ENCODE assay signal across 9 cellular contexts in genomic region chr4:86972997-86973396, GRCh38. TPM values are rescaled to one million over a fixed set of nuclear protein-coding genes. Genes with fewer than 3 reads are reported as not detected.
DNase-seq lines count a peak whose midpoint lies in the region; ATAC-seq, FAIRE-seq and TF ChIP-seq lines count a peak whose summit lies in the region.
"Had no signal": no experiment of that assay in that cellular context is flagged by ENCODE, and none has a peak within 500 bp of the region (broad histone marks: within the 10 kb centered on the region; RNA-seq: fewer than 3 reads in every experiment).

No MANE protein-coding gene starts in this region.

- H3K27ac ChIP-seq in HCT116 (ENCODE audit: low read depth, low read length) (no peak overlapping the region), pancreas (peak overlapping the region; percentile 8 to 63 (median 38))

- H3K9me2 ChIP-seq in HCT116 (ENCODE audit: insufficient read depth) = no peaks in the 10 kb centered on the region

- H3K9ac ChIP-seq in HCT116 (ENCODE audit: low read length) = no peak overlapping the region

- 17 to 20% methylated on average over 3 of the region's 3 CpGs for WGBS in pancreas, 2 donors

- POLR2A ChIA-PET in HCT116 (lab: Charles Lee) = no interaction called here

- peaks cover 11% of the 10 kb centered on the region for H3K79me2 ChIP-seq in HCT116 (ENCODE audit: insufficient read depth, low read length)

- H3K36me3 ChIP-seq in HCT116 (ENCODE audit: control insufficient read depth in 1 of 2, insufficient read depth in 2 of 2, low read length in 2 of 2) (no peaks in the 10 kb centered on the region), pancreas (no peaks in the 10 kb centered on the region)

- no peak for FAIRE-seq in pancreas (lab: Jason Lieb, UNC)

- peaks cover 22 to 25% of the 10 kb centered on the region in 2 experiments for H3K4me1 ChIP-seq in HCT116 (ENCODE audit: control insufficient read depth in 1 of 2, insufficient read depth in 2 of 2, low read length in 2 of 2)
- peaks cover 34 to 40% (median 34%) of the 10 kb centered on the region in 3 donors for H3K4me1 ChIP-seq in pancreas

- no peak for TF ChIP-seq CTCF in HCT116 (IDR thresholded peaks at IDR 0.05 in 2 of 3, conservative IDR thresholded peaks at IDR 0.05 in 1 of 3; ENCODE audit: borderline replicate concordance in 1 of 3, insufficient read depth in 1 of 3, low read depth in 2 of 3, low read length in 2 of 3)
- TF ChIP-seq CTCF in epithelial cell of esophagus (IDR thresholded peaks at IDR 0.05; ENCODE audit: insufficient read depth, low read depth, low read length, missing control alignments) = no peak
- no peak for TF ChIP-seq CTCF in pancreas (IDR thresholded peaks at IDR 0.05)

- H2AFZ ChIP-seq in HCT116 (ENCODE audit: low read depth, low read length, poor library complexity, severe bottlenecking) = no peak overlapping the region

- TF ChIP-seq POLR2A in HCT116 (IDR thresholded peaks at IDR 0.05; ENCODE audit: borderline replicate concordance, extremely low read depth, insufficient read depth, insufficient read length) = no peak

- CTCF ChIA-PET in HCT116 (lab: Charles Lee) = no interaction called here

- BruUV-seq in HCT116 (replicated peaks; lab: Mats Ljungman, UMichigan) = no TSS peak

- intact Hi-C loops in HCT116 (cut with micrococcal nuclease) (no loop called here), pancreas (cut with DNase I) (no loop called here)

- H4K20me1 ChIP-seq in HCT116 (ENCODE audit: insufficient read depth) = no peaks in the 10 kb centered on the region

- ATAC-seq in HCT116 = peak; percentile 33; the same call in 1 of the 2 replicates
- peak; percentile 82 to 95 (median 88) for ATAC-seq in pancreas
- ATAC-seq: stimulated activated naive CD8-positive, alpha-beta T cell treated with anti-CD3 and anti-CD28 coated beads, Interleukin-15, Interleukin-2, amounts not matched to agents 100 U/mL and 50 U/mL, for 24 hours had no signal

- H3K27me3 ChIP-seq in HCT116 (ENCODE audit: insufficient read depth, low read length) (no peaks in the 10 kb centered on the region), pancreas (no peaks in the 10 kb centered on the region)

- H3K9me3 ChIP-seq in HCT116 (ENCODE audit: control insufficient read depth in 1 of 2, insufficient read depth in 1 of 2, low read depth in 1 of 2, low read length in 2 of 2) = no peaks in the 10 kb centered on the region
- H3K9me3 ChIP-seq in pancreas = no peaks in the 10 kb centered on the region

- DNase-seq in HCT116 (ENCODE audit: low read depth, low spot score) (no peak), NCI-H774 (lab: John Stamatoyannopoulos, UW) (peak; percentile 17), epithelial cell of esophagus (ENCODE audit: low read depth) (peak; percentile 88), pancreas (peak in 5 of 6 donors; percentile 64 to 88 (median 83)), kidney glomerular epithelial cell (lab: John Stamatoyannopoulos, UW) (no peak), GM19240 (ENCODE audit: insufficient read length, low spot score) (no peak), SHP77 (lab: John Stamatoyannopoulos, UW) (no peak), epidermal melanocyte (ENCODE audit: insufficient read length, low spot score) (no peak)
- DNase-seq: stimulated activated naive CD8-positive, alpha-beta T cell treated with anti-CD3 and anti-CD28 coated beads, Interleukin-15, Interleukin-2, amounts not matched to agents 100 U/mL and 50 U/mL, for 24 hours had no signal

- H3K4me3 ChIP-seq in HCT116 (replicated peaks in 1 of 2; ENCODE audit: low read depth in 1 of 2, low read length in 2 of 2) = no peak overlapping the region
- peak overlapping the region; percentile 11 for H3K4me3 ChIP-seq in epithelial cell of esophagus (ENCODE audit: low read length)
- peak overlapping the region in 1 of 4 donors; percentile 2 for H3K4me3 ChIP-seq in pancreas

- RAD21 ChIA-PET in HCT116 (lab: Charles Lee; ENCODE audit: low non-redundant PET in 1 of 2, low total read pairs in 2 of 2, uncharacterized antibody in 2 of 2, unreplicated experiment in 2 of 2) = no interaction called here

- no peak for TF ChIP-seq RAD21 in HCT116 (IDR thresholded peaks at IDR 0.05; ENCODE audit: low read depth)

- no peak overlapping the region for H3K4me2 ChIP-seq in HCT116 (ENCODE audit: low read length)

TF ChIP-seq in HCT116, 20 proteins besides CTCF, POLR2A, EP300 and RAD21:
- TF ChIP-seq REST (IDR thresholded peaks at IDR 0.05; ENCODE audit: low read depth) = no peak
- TF ChIP-seq CEBPB (IDR thresholded peaks at IDR 0.05; ENCODE audit: low read depth) = peak; percentile 25; the same call in 1 of the 2 replicates

RNA-seq across cellular contexts. Expression of gene AFF1, which starts 38.2 kb away (rescaled TPM):
- total RNA-seq in HCT116 (2021; ENCODE audit: unreplicated experiment) (43.1 TPM), pancreas (10 to 100 TPM; 35.8 to 62.0 (median 40.9) TPM)
- 7.5 and 8.8 TPM in 2 replicates for polyA plus RNA-seq in HCT116 (2012)
- polyA plus RNA-seq in pancreas = 10 to 100 TPM; 11.8 to 13.0 TPM

Comparison
In these comparisons a context has a peak if more than half of its experiments do, and no peak if none do; other contexts are left out.
1. DNase-seq: peak in NCI-H774 (single experiment), epithelial cell of esophagus (single experiment) and pancreas (5 of 6); none in HCT116 (single experiment), kidney glomerular epithelial cell (single experiment), GM19240 (single experiment), SHP77 (0 of 2) and epidermal melanocyte (single experiment).